1 cellular context compared by ENCODE assay signal in the genomic region with DNA sequence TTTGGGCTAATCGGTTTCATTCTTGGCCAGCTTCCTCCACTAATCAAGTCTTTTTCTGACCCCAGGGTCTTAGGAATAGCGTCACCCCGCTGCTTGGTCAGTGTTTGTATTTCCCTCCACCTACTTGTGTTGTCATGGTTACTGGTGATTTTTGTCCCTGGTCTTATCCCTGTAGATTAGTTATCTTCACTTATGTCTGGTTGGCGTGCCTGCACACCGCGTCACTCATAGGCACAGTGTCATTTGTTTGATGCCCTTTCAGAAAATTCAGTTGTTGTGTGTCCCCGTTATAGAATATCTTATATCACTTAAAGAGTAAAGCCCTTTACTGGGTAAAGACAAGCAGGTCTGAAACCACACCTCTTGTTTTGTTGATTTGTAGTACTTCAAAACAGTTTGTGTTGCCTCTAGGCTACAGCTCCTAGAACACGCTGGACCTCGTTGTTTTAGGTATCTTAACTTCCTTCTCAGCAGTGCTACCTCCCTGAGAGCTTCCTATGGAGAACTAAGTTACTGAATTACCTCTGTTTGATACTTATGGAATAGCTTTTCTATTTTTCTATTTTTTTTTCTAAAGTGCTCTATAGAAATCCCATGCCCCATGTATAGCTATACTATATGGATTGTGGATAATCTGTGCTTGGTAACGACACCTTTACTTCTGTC.
TF ChIP-seq lines count a peak whose summit lies in the region.

No MANE protein-coding gene starts in this region.

TF ChIP-seq in GM23338, 12 proteins besides CTCF, POLR2A, EP300 and RAD21:
- TF ChIP-seq EZH2 (IDR thresholded peaks at IDR 0.05; ENCODE audit: low read depth, unreplicated experiment) (no peak), POLR2AphosphoS5 (IDR thresholded peaks at IDR 0.05; ENCODE audit: low read depth) (no peak), NANOG (IDR thresholded peaks at IDR 0.05; ENCODE audit: borderline replicate concordance) (no peak), ZNF114 (CRISPR knock-in tag; IDR thresholded peaks at IDR 0.05) (no peak), CREB1 (CRISPR knock-in tag; IDR thresholded peaks at IDR 0.05; ENCODE audit: low read depth) (no peak), EZH2phosphoT487 (IDR thresholded peaks at IDR 0.05; ENCODE audit: unreplicated experiment) (no peak), JUNB (IDR thresholded peaks at IDR 0.05; ENCODE audit: unreplicated experiment) (no peak), ZNF331 (CRISPR knock-in tag; IDR thresholded peaks at IDR 0.05; ENCODE audit: low read depth) (no peak), STAT1 (IDR thresholded peaks at IDR 0.05; ENCODE audit: unreplicated experiment) (no peak)
- TF ChIP-seq, protein P1, sequence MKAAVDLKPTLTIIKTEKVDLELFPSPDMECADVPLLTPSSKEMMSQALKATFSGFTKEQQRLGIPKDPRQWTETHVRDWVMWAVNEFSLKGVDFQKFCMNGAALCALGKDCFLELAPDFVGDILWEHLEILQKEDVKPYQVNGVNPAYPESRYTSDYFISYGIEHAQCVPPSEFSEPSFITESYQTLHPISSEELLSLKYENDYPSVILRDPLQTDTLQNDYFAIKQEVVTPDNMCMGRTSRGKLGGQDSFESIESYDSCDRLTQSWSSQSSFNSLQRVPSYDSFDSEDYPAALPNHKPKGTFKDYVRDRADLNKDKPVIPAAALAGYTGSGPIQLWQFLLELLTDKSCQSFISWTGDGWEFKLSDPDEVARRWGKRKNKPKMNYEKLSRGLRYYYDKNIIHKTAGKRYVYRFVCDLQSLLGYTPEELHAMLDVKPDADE (IDR thresholded peaks at IDR 0.05) = no peak
- TF ChIP-seq, protein P2, sequence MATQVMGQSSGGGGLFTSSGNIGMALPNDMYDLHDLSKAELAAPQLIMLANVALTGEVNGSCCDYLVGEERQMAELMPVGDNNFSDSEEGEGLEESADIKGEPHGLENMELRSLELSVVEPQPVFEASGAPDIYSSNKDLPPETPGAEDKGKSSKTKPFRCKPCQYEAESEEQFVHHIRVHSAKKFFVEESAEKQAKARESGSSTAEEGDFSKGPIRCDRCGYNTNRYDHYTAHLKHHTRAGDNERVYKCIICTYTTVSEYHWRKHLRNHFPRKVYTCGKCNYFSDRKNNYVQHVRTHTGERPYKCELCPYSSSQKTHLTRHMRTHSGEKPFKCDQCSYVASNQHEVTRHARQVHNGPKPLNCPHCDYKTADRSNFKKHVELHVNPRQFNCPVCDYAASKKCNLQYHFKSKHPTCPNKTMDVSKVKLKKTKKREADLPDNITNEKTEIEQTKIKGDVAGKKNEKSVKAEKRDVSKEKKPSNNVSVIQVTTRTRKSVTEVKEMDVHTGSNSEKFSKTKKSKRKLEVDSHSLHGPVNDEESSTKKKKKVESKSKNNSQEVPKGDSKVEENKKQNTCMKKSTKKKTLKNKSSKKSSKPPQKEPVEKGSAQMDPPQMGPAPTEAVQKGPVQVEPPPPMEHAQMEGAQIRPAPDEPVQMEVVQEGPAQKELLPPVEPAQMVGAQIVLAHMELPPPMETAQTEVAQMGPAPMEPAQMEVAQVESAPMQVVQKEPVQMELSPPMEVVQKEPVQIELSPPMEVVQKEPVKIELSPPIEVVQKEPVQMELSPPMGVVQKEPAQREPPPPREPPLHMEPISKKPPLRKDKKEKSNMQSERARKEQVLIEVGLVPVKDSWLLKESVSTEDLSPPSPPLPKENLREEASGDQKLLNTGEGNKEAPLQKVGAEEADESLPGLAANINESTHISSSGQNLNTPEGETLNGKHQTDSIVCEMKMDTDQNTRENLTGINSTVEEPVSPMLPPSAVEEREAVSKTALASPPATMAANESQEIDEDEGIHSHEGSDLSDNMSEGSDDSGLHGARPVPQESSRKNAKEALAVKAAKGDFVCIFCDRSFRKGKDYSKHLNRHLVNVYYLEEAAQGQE (IDR thresholded peaks at IDR 0.05; ENCODE audit: unreplicated experiment) = no peak
- TF ChIP-seq, protein P3, sequence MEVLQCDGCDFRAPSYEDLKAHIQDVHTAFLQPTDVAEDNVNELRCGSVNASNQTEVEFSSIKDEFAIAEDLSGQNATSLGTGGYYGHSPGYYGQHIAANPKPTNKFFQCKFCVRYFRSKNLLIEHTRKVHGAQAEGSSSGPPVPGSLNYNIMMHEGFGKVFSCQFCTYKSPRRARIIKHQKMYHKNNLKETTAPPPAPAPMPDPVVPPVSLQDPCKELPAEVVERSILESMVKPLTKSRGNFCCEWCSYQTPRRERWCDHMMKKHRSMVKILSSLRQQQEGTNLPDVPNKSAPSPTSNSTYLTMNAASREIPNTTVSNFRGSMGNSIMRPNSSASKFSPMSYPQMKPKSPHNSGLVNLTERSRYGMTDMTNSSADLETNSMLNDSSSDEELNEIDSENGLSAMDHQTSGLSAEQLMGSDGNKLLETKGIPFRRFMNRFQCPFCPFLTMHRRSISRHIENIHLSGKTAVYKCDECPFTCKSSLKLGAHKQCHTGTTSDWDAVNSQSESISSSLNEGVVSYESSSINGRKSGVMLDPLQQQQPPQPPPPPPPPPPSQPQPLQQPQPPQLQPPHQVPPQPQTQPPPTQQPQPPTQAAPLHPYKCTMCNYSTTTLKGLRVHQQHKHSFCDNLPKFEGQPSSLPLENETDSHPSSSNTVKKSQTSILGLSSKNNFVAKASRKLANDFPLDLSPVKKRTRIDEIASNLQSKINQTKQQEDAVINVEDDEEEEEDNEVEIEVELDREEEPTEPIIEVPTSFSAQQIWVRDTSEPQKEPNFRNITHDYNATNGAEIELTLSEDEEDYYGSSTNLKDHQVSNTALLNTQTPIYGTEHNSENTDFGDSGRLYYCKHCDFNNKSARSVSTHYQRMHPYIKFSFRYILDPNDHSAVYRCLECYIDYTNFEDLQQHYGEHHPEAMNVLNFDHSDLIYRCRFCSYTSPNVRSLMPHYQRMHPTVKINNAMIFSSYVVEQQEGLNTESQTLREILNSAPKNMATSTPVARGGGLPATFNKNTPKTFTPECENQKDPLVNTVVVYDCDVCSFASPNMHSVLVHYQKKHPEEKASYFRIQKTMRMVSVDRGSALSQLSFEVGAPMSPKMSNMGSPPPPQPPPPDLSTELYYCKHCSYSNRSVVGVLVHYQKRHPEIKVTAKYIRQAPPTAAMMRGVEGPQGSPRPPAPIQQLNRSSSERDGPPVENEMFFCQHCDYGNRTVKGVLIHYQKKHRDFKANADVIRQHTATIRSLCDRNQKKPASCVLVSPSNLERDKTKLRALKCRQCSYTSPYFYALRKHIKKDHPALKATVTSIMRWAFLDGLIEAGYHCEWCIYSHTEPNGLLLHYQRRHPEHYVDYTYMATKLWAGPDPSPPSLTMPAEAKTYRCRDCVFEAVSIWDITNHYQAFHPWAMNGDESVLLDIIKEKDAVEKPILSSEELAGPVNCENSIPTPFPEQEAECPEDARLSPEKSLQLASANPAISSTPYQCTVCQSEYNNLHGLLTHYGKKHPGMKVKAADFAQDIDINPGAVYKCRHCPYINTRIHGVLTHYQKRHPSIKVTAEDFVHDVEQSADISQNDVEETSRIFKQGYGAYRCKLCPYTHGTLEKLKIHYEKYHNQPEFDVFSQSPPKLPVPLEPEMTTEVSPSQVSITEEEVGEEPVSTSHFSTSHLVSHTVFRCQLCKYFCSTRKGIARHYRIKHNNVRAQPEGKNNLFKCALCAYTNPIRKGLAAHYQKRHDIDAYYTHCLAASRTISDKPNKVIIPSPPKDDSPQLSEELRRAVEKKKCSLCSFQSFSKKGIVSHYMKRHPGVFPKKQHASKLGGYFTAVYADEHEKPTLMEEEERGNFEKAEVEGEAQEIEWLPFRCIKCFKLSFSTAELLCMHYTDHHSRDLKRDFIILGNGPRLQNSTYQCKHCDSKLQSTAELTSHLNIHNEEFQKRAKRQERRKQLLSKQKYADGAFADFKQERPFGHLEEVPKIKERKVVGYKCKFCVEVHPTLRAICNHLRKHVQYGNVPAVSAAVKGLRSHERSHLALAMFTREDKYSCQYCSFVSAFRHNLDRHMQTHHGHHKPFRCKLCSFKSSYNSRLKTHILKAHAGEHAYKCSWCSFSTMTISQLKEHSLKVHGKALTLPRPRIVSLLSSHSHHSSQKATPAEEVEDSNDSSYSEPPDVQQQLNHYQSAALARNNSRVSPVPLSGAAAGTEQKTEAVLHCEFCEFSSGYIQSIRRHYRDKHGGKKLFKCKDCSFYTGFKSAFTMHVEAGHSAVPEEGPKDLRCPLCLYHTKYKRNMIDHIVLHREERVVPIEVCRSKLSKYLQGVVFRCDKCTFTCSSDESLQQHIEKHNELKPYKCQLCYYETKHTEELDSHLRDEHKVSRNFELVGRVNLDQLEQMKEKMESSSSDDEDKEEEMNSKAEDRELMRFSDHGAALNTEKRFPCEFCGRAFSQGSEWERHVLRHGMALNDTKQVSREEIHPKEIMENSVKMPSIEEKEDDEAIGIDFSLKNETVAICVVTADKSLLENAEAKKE (CRISPR knock-in tag; IDR thresholded peaks at IDR 0.05) = no peak
